In genomic region chr9:70466976-70467551, GRCh38 we compare ENCODE assay signal across 10 cellular contexts. TPM values are rescaled to one million over a fixed set of nuclear protein-coding genes. Genes with fewer than 3 reads are reported as not detected.
A peak's percentile ranks its signal among the peaks of the same experiment; 100 is the strongest.
DNase-seq lines count a peak whose midpoint lies in the region; ATAC-seq and TF ChIP-seq lines count a peak whose summit lies in the region.
"Had no signal": no experiment of that assay in that cellular context is flagged by ENCODE, and none has a peak within 500 bp of the region (broad histone marks: within the 10 kb centered on the region; RNA-seq: fewer than 3 reads in every experiment).

No MANE protein-coding gene starts in this region.

- H3K9me3 ChIP-seq in HEK293 (ENCODE audit: control insufficient read depth, insufficient read depth, low read depth, low read length) (no peaks in the 10 kb centered on the region), Karpas-422 (ENCODE audit: low read length) (no peaks in the 10 kb centered on the region)

- CTCF ChIA-PET in HEK293 (lab: Yijun Ruan, JAX) = no interaction called here

- no peak overlapping the region for H3K9ac ChIP-seq in Karpas-422 (ENCODE audit: low read length)

- no peaks in the 10 kb centered on the region for H4K20me1 ChIP-seq in Karpas-422 (ENCODE audit: insufficient read depth, low read depth, low read length)

- DNase-seq in activated CD8-positive, alpha-beta memory T cell treated with anti-CD3 and anti-CD28 coated beads, Interleukin-2, amount 50 U/mL, for 48 hours = peak; percentile 65
- DNase-seq in foreskin fibroblast = peak; percentile 79 to 81
- DNase-seq in stimulated activated CD4-positive, alpha-beta T cell treated with anti-CD3 and anti-CD28 coated beads, TNF-alpha, amount 100 ng/mL, for 24 hours (ENCODE audit: low read depth in 3 of 3) = peak; percentile 15 to 36 (median 36)
- DNase-seq in DMS53 treated with DMSO at 0.1 percent for 48 hours (lab: John Stamatoyannopoulos, UW; ENCODE audit: unreplicated experiment) = no peak
- no peak for DNase-seq in Karpas-422
- DNase-seq in NCI-H128 (lab: John Stamatoyannopoulos, UW; ENCODE audit: unreplicated experiment) = no peak
- DNase-seq: activated effector memory CD4-positive, alpha-beta T cell treated with Interleukin-2 at 50 U/mL for 16 hours had no signal

- H3K4me1 ChIP-seq in HEK293 (ENCODE audit: control insufficient read depth, insufficient read depth, low read length) (no peaks in the 10 kb centered on the region), Karpas-422 (ENCODE audit: low read length) (no peaks in the 10 kb centered on the region)

- H3K4me3 ChIP-seq in HEK293 (ENCODE audit: low read depth, low read length) (no peak overlapping the region), foreskin fibroblast (ENCODE audit: low read depth in 1 of 2, low read length in 2 of 2) (no peak overlapping the region), Karpas-422 (ENCODE audit: low read length) (no peak overlapping the region)

- H3K27me3 ChIP-seq in Karpas-422 (ENCODE audit: low read length) = no peaks in the 10 kb centered on the region

- no peak for ATAC-seq in GM18511 (IDR thresholded peaks at IDR 0.05; ENCODE audit: unreplicated experiment)
- ATAC-seq: Panc1 had no signal

- H3K27ac ChIP-seq in HEK293 (ENCODE audit: extremely low read depth, low read depth, low read length) (no peak overlapping the region), Karpas-422 (ENCODE audit: low read length) (no peak overlapping the region)

- POLR2A ChIA-PET in HEK293 (lab: Yijun Ruan, JAX) = no interaction called here

- H3K9me2 ChIP-seq in Karpas-422 (replicated peaks; ENCODE audit: insufficient read depth, low read length) = no peaks in the 10 kb centered on the region

- no peak overlapping the region for H2AFZ ChIP-seq in Karpas-422 (ENCODE audit: low read length)

- H3K36me3 ChIP-seq in HEK293 (ENCODE audit: control insufficient read depth in 2 of 2, insufficient read depth in 1 of 2, low read length in 2 of 2) = no peaks in the 10 kb centered on the region
- no peaks in the 10 kb centered on the region for H3K36me3 ChIP-seq in Karpas-422 (ENCODE audit: insufficient read depth, low read length)

- H3K79me2 ChIP-seq in Karpas-422 (ENCODE audit: low read length) = no peaks in the 10 kb centered on the region

- H3K4me2 ChIP-seq in Karpas-422 (ENCODE audit: low read depth, low read length, poor library complexity, severe bottlenecking) = no peak overlapping the region

- TF ChIP-seq CTCF in HEK293 (tag by site-specific recombination; IDR thresholded peaks at IDR 0.05) = no peak
- no peak for TF ChIP-seq CTCF in foreskin fibroblast (IDR thresholded peaks at IDR 0.05; ENCODE audit: low read depth, low read length)

TF ChIP-seq in HEK293, 187 proteins besides CTCF, POLR2A, EP300 and RAD21:
- TF ChIP-seq HOXA7 (CRISPR knock-in tag; IDR thresholded peaks at IDR 0.05; ENCODE audit: borderline replicate concordance) (no peak), EGR2 (tag by site-specific recombination; IDR thresholded peaks at IDR 0.05; ENCODE audit: low read depth) (peak; percentile 23; the same call in 1 of the 2 replicates), SP2 (tag by site-specific recombination; IDR thresholded peaks at IDR 0.05) (no peak), ZNF239 (tag by site-specific recombination; IDR thresholded peaks at IDR 0.05) (no peak), ZNF624 (tag by site-specific recombination; IDR thresholded peaks at IDR 0.05) (no peak), GLI4 (tag by site-specific recombination; IDR thresholded peaks at IDR 0.05) (no peak), AEBP2 (tag by site-specific recombination; IDR thresholded peaks at IDR 0.05; ENCODE audit: borderline replicate concordance) (no peak), ZNF140 (tag by site-specific recombination; IDR thresholded peaks at IDR 0.05) (no peak)
- TF ChIP-seq, protein P1, sequence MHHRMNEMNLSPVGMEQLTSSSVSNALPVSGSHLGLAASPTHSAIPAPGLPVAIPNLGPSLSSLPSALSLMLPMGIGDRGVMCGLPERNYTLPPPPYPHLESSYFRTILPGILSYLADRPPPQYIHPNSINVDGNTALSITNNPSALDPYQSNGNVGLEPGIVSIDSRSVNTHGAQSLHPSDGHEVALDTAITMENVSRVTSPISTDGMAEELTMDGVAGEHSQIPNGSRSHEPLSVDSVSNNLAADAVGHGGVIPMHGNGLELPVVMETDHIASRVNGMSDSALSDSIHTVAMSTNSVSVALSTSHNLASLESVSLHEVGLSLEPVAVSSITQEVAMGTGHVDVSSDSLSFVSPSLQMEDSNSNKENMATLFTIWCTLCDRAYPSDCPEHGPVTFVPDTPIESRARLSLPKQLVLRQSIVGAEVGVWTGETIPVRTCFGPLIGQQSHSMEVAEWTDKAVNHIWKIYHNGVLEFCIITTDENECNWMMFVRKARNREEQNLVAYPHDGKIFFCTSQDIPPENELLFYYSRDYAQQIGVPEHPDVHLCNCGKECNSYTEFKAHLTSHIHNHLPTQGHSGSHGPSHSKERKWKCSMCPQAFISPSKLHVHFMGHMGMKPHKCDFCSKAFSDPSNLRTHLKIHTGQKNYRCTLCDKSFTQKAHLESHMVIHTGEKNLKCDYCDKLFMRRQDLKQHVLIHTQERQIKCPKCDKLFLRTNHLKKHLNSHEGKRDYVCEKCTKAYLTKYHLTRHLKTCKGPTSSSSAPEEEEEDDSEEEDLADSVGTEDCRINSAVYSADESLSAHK (tag by site-specific recombination; IDR thresholded peaks at IDR 0.05) = no peak

RNA-seq across cellular contexts. Expression of gene KLF9, which starts 52.6 kb away (rescaled TPM):
- 0.04 TPM in 1 of 2 replicates, not detected in the other for total RNA-seq in Karpas-422 (2014; rRNA removed; shearing (Covaris generic); ENCODE audit: low replicate concordance)

Comparison
In these comparisons a context has a peak if more than half of its experiments do, and no peak if none do; other contexts are left out.
1. DNase-seq: peak in activated CD8-positive, alpha-beta memory T cell treated with anti-CD3 and anti-CD28 coated beads, Interleukin-2, amount 50 U/mL, for 48 hours (single experiment), foreskin fibroblast (2 of 2) and stimulated activated CD4-positive, alpha-beta T cell treated with anti-CD3 and anti-CD28 coated beads, TNF-alpha, amount 100 ng/mL, for 24 hours (3 of 3); none in DMS53 treated with DMSO at 0.1 percent for 48 hours (single experiment), Karpas-422 (single experiment) and NCI-H128 (single experiment).